Comparison of ENCODE assay signal across 9 cellular contexts in the genomic region with DNA sequence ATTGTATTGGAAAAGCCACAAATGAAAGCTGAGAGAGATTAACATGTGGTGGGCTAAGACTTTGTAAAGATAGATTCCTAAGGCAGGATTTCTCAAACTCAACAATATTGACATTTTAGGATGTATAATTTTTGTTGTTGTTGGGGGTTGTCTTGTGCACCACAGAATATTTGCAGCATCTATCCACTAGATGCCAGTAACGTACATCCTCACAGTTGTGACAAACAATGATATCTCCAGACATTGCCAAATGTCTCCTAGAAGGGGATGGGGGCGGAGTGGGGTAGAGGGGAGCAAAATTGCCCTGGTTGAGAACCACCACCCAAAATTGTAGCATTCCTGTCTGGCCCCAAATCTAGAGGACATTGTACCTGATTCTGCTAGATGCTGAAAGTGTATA. TPM values are rescaled to one million over a fixed set of nuclear protein-coding genes. Genes with fewer than 3 reads are reported as not detected.
A peak's percentile ranks its signal among the peaks of the same experiment; 100 is the strongest.
DNase-seq lines count a peak whose midpoint lies in the region; ATAC-seq and TF ChIP-seq lines count a peak whose summit lies in the region.
"Had no signal": no experiment of that assay in that cellular context is flagged by ENCODE, and none has a peak within 500 bp of the region (broad histone marks: within the 10 kb centered on the region; RNA-seq: fewer than 3 reads in every experiment).

No MANE protein-coding gene starts in this region.

- no peak overlapping the region for H3K4me3 Mint-ChIP-seq in activated T-helper 17 cell treated with anti-CD3 and anti-CD28 coated beads, Interleukin-2, amount 50 U/mL, for 72 hours
- H3K4me3 Mint-ChIP-seq: naive B cell had no signal

- no peaks in the 10 kb centered on the region for H4K20me1 ChIP-seq in OCI-LY1 (ENCODE audit: insufficient read depth, low read length)

- whole genome bisulfite sequencing in esophagus squamous epithelium, 2 donors = 4 to 14% methylated on average over 2 of the region's 2 CpGs
- no CpG with 5 or more reads among the region's 2 CpGs for whole genome bisulfite sequencing in neuronal stem cell (ENCODE audit: extremely low coverage in 2 of 2, insufficient read length in 2 of 2, insufficient replicate concordance in 1 of 2), 2 donors

- no peaks in the 10 kb centered on the region for H3K9me2 ChIP-seq in OCI-LY1 (ENCODE audit: low read depth, low read length)

- H3K9me3 Mint-ChIP-seq in activated T-helper 17 cell treated with anti-CD3 and anti-CD28 coated beads, Interleukin-2, amount 50 U/mL, for 72 hours = no peaks in the 10 kb centered on the region
- H3K9me3 Mint-ChIP-seq: naive B cell had no signal

- no peak overlapping the region for H3K27ac Mint-ChIP-seq in activated T-helper 17 cell treated with anti-CD3 and anti-CD28 coated beads, Interleukin-2, amount 50 U/mL, for 72 hours
- H3K27ac Mint-ChIP-seq: naive B cell had no signal

- H3K4me1 Mint-ChIP-seq in activated T-helper 17 cell treated with anti-CD3 and anti-CD28 coated beads, Interleukin-2, amount 50 U/mL, for 72 hours = no peaks in the 10 kb centered on the region

- H3K9ac ChIP-seq in OCI-LY1 (ENCODE audit: low read length) (no peak overlapping the region), neuronal stem cell (ENCODE audit: low read depth, low read length, poor library complexity) (no peak overlapping the region)

- H3K23ac ChIP-seq in neuronal stem cell (ENCODE audit: low read depth, low read length, poor library complexity) = no peak overlapping the region

- H3K27ac ChIP-seq in OCI-LY1 (ENCODE audit: low read depth, low read length, poor library complexity, severe bottlenecking) = no peak overlapping the region
- H3K27ac ChIP-seq in esophagus squamous epithelium = no peak overlapping the region
- no peak overlapping the region for H3K27ac ChIP-seq in neuronal stem cell (replicated peaks; ENCODE audit: low read length)

- no peaks in the 10 kb centered on the region for H3K79me2 ChIP-seq in OCI-LY1 (ENCODE audit: insufficient read depth, low read length)

- H3K27me3 ChIP-seq in OCI-LY1 (ENCODE audit: insufficient read depth, low read length) = no peaks in the 10 kb centered on the region
- H3K27me3 ChIP-seq in esophagus squamous epithelium = no peaks in the 10 kb centered on the region
- H3K27me3 ChIP-seq in neuronal stem cell (ENCODE audit: control insufficient read depth in 3 of 3, insufficient read depth in 3 of 3, low read depth in 1 of 3, low read length in 3 of 3) = no peaks in the 10 kb centered on the region

- ATAC-seq in GM19025 (IDR thresholded peaks at IDR 0.05; ENCODE audit: low read depth, unreplicated experiment) = peak; percentile 86
- peak; percentile 77 for ATAC-seq in HG03108 (IDR thresholded peaks at IDR 0.05; ENCODE audit: unreplicated experiment)
- ATAC-seq in activated T-helper 17 cell treated with anti-CD3 and anti-CD28 coated beads, Interleukin-2, amount 50 U/mL, for 72 hours (replicated peaks) = no peak

- no peak overlapping the region for H2BK15ac ChIP-seq in neuronal stem cell (ENCODE audit: low read length)

- H3K36me3 ChIP-seq in OCI-LY1 (ENCODE audit: insufficient read depth, low read length) (no peaks in the 10 kb centered on the region), esophagus squamous epithelium (no peaks in the 10 kb centered on the region), neuronal stem cell (replicated peaks in 1 of 2; ENCODE audit: control insufficient read depth in 2 of 2, insufficient read depth in 2 of 2, low read length in 2 of 2) (no peaks in the 10 kb centered on the region)

- H3F3A ChIP-seq in OCI-LY1 (ENCODE audit: insufficient read depth, low read length) = no peaks in the 10 kb centered on the region

- TF ChIP-seq POLR2A in esophagus squamous epithelium (IDR thresholded peaks at IDR 0.05) = no peak

- H2AFZ ChIP-seq in OCI-LY1 (ENCODE audit: low read length) = no peak overlapping the region
- H2AFZ ChIP-seq in neuronal stem cell (ENCODE audit: low read length) = peak overlapping the region; percentile 30

- peak; percentile 63; the same call in 1 of the 2 replicates for TF ChIP-seq CTCF in OCI-LY1 (IDR thresholded peaks at IDR 0.05; ENCODE audit: low read length)
- TF ChIP-seq CTCF in esophagus squamous epithelium (IDR thresholded peaks at IDR 0.05) = peak; percentile 14 to 68 (median 36)

- H2BK5ac ChIP-seq in neuronal stem cell (ENCODE audit: low read length) = no peak overlapping the region

- H3K4me1 ChIP-seq in OCI-LY1 (ENCODE audit: insufficient read depth, low read length, severe bottlenecking) (peaks cover 3% of the 10 kb centered on the region), esophagus squamous epithelium (peaks cover 0 to 5% (median 0%) of the 10 kb centered on the region in 3 donors), neuronal stem cell (ENCODE audit: control insufficient read depth in 2 of 2, insufficient read depth in 1 of 2, low read depth in 1 of 2, low read length in 2 of 2) (no peaks in the 10 kb centered on the region)

- peak; percentile 34 for DNase-seq in COR-L47 (lab: John Stamatoyannopoulos, UW)
- no peak for DNase-seq in esophagus squamous epithelium (lab: John Stamatoyannopoulos, UW)
- DNase-seq in neuronal stem cell (ENCODE audit: low spot score) = no peak
- no peak for DNase-seq in cortex of kidney (lab: John Stamatoyannopoulos, UW)
- DNase-seq: naive B cell had no signal

- H3K14ac ChIP-seq in neuronal stem cell (ENCODE audit: low read length) = no peak overlapping the region

- intact Hi-C loops in esophagus squamous epithelium (cut with DNase I) = loop anchor here (10.0 kb wide), 1 partner anchor 460 kb away; no protein-coding TSS in a partner anchor

- H3K79me1 ChIP-seq in neuronal stem cell (ENCODE audit: low read depth, low read length) = no peaks in the 10 kb centered on the region

- H2AK5ac ChIP-seq in neuronal stem cell (ENCODE audit: low read depth, low read length) = no peak overlapping the region

- H2BK12ac ChIP-seq in neuronal stem cell (ENCODE audit: low read length) = no peak overlapping the region

- H3K4me3 ChIP-seq in OCI-LY1 (ENCODE audit: low read depth, low read length, poor library complexity, severe bottlenecking) (no peak overlapping the region), esophagus squamous epithelium (no peak overlapping the region), neuronal stem cell (ENCODE audit: low read length in 2 of 2) (no peak overlapping the region)

- H4K91ac ChIP-seq in neuronal stem cell (ENCODE audit: low read depth, low read length, poor library complexity) = no peak overlapping the region

- no peak overlapping the region for H3K18ac ChIP-seq in neuronal stem cell (ENCODE audit: low read length)

- H4K8ac ChIP-seq in neuronal stem cell (ENCODE audit: low read depth, low read length) = no peak overlapping the region

- H3K9me3 ChIP-seq in OCI-LY1 (ENCODE audit: low read length) = no peaks in the 10 kb centered on the region
- H3K9me3 ChIP-seq in esophagus squamous epithelium = no peaks in the 10 kb centered on the region
- H3K9me3 ChIP-seq in neuronal stem cell (replicated peaks in 1 of 2; ENCODE audit: control insufficient read depth in 2 of 2, insufficient read depth in 1 of 2, low read depth in 1 of 2, low read length in 2 of 2) = peaks cover 0 to 6% of the 10 kb centered on the region in 2 donors

- H2BK120ac ChIP-seq in neuronal stem cell (ENCODE audit: low read depth, low read length) = no peak overlapping the region

- H3K36me3 Mint-ChIP-seq in activated T-helper 17 cell treated with anti-CD3 and anti-CD28 coated beads, Interleukin-2, amount 50 U/mL, for 72 hours (ENCODE audit: low read depth) = no peaks in the 10 kb centered on the region
- H3K36me3 Mint-ChIP-seq: naive B cell had no signal

- H3K27me3 Mint-ChIP-seq in activated T-helper 17 cell treated with anti-CD3 and anti-CD28 coated beads, Interleukin-2, amount 50 U/mL, for 72 hours = peaks cover 22% of the 10 kb centered on the region

- H3K4me2 ChIP-seq in OCI-LY1 (ENCODE audit: low read length) (no peak overlapping the region), neuronal stem cell (ENCODE audit: insufficient read depth, low read length, poor library complexity, severe bottlenecking) (no peak overlapping the region)

- H3K4ac ChIP-seq in neuronal stem cell (ENCODE audit: low read length) = no peak overlapping the region

RNA-seq across cellular contexts. Expression of a gene that starts 14.7 kb away (rescaled TPM):
- total RNA-seq in esophagus squamous epithelium = 10 to 100 TPM; 13.4 to 19.4 (median 16.3) TPM
- 21.2 TPM for polyA plus RNA-seq in neuronal stem cell (2013, experiment 1 of 2)
- polyA plus RNA-seq in neuronal stem cell (2013, experiment 2 of 2) = 22.2 TPM
- 10 to 100 TPM; 13.7 to 18.0 TPM for total RNA-seq in activated T-helper 17 cell treated with anti-CD3 and anti-CD28 coated beads, Interleukin-2, amount 50 U/mL, for 72 hours
